Comparison of ENCODE assay signal across 8 cellular contexts in the genomic region with DNA sequence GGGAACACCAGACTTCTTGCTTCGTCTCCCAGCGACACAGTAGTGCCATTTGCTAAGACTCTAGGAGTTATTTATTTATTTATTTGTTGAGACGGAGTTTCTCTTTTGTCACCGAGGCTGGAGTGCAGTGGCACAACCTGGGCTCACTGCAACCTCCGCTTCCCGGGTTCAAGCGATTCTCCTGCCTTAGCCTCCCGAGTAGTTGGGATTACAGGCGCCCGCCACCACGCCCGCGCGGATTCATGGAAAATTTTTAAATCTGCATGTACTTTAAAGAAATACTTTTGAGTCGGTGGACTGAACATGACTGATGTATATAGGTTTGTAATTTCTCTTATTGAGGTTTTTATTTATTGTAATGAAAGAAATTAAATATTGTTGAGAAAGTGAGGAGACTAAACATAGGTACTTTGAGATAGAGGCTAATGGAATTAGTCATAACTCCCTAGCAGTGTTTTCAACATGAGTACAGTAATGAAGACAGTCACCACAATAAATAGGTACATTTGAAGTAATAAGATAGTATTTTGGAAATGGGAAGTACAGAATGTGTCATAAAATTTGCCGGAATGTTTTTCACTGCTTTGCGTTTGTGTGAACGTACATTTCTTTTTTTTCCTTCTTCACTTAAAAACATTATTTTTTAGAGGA. TPM values are rescaled to one million over a fixed set of nuclear protein-coding genes. Genes with fewer than 3 reads are reported as not detected.
DNase-seq lines count a peak whose midpoint lies in the region; ATAC-seq and TF ChIP-seq lines count a peak whose summit lies in the region.

No MANE protein-coding gene starts in this region.

- peaks cover 0 to 4% (median 0%) of the 10 kb centered on the region in 11 experiments; a peak in 6 of 22 replicates for H3K36me3 ChIP-seq in BLaER1 treated with 17β-estradiol and CSF1 and Interleukin-3, amounts not matched to agents 10 nM and 100 nM
- H3K36me3 ChIP-seq in colonic mucosa: no peaks in the 10 kb centered on the region

- H3K4me1 ChIP-seq in BLaER1 treated with 17β-estradiol and CSF1 and Interleukin-3, amounts not matched to agents 10 nM and 100 nM: peaks cover 7 to 13% (median 10%) of the 10 kb centered on the region in 10 experiments; a peak in 16 of 20 replicates
- H3K4me1 ChIP-seq in colonic mucosa: no peaks in the 10 kb centered on the region

- H3K4me3 Mint-ChIP-seq in naive B cell: peak overlapping the region; percentile 94 to 99 (median 98)

- H3K27ac Mint-ChIP-seq in naive B cell: peak overlapping the region in 5 of 6 donors; percentile 87 to 93 (median 92)

- H3K4me3 ChIP-seq in BLaER1 treated with 17β-estradiol and CSF1 and Interleukin-3, amounts not matched to agents 10 nM and 100 nM: peak overlapping the region; percentile 62 to 87 (median 82)
- peak overlapping the region; percentile 97 for H3K4me3 ChIP-seq in Jurkat, Clone E6-1 (ENCODE audit: low read length)
- peak overlapping the region; percentile 88 for H3K4me3 ChIP-seq in colonic mucosa

- intact Hi-C loops in colonic mucosa (cut with DNase I): no loop called here

- TF ChIP-seq CTCF in colonic mucosa (IDR thresholded peaks at IDR 0.05): no peak

- H3K4me1 Mint-ChIP-seq in naive B cell: peaks cover 12 to 24% (median 20%) of the 10 kb centered on the region in 3 donors

- peak overlapping the region; percentile 77 to 92 (median 88) for H3K4me2 ChIP-seq in BLaER1 treated with 17β-estradiol and CSF1 and Interleukin-3, amounts not matched to agents 10 nM and 100 nM

- no peaks in the 10 kb centered on the region for H3K36me3 Mint-ChIP-seq in naive B cell

- H3K9me3 Mint-ChIP-seq in naive B cell: peaks cover 0 to 2% (median 0%) of the 10 kb centered on the region in 7 donors

- H3K27me3 ChIP-seq in BLaER1 treated with 17β-estradiol and CSF1 and Interleukin-3, amounts not matched to agents 10 nM and 100 nM: no peaks in the 10 kb centered on the region
- H3K27me3 ChIP-seq in colonic mucosa: no peaks in the 10 kb centered on the region

- H3K27ac ChIP-seq in BLaER1 treated with 17β-estradiol and CSF1 and Interleukin-3, amounts not matched to agents 10 nM and 100 nM: peak overlapping the region; percentile 78 to 92 (median 88); a peak in 21 of 22 replicates
- peak overlapping the region; percentile 85 for H3K27ac ChIP-seq in colonic mucosa

- peaks cover 0 to 25% (median 7%) of the 10 kb centered on the region in 11 experiments; a peak in 11 of 22 replicates for H4K20me1 ChIP-seq in BLaER1 treated with 17β-estradiol and CSF1 and Interleukin-3, amounts not matched to agents 10 nM and 100 nM

- H3K9ac ChIP-seq in BLaER1 treated with 17β-estradiol and CSF1 and Interleukin-3, amounts not matched to agents 10 nM and 100 nM: peak overlapping the region; percentile 85 to 94 (median 87)
- H3K9ac ChIP-seq in colonic mucosa (ENCODE audit: low read depth in 2 of 2, low read length in 2 of 2): peak overlapping the region; percentile 78 to 94

- H3K9me3 ChIP-seq in BLaER1 treated with 17β-estradiol and CSF1 and Interleukin-3, amounts not matched to agents 10 nM and 100 nM (replicated peaks in 1 of 11): peaks cover 0 to 3% (median 0%) of the 10 kb centered on the region in 11 experiments; a peak in 2 of 22 replicates
- no peaks in the 10 kb centered on the region for H3K9me3 ChIP-seq in colonic mucosa

- DNase-seq in Jurkat, Clone E6-1 (ENCODE audit: low read depth, low spot score): no peak
- peak; percentile 23 for DNase-seq in colonic mucosa
- DNase-seq in naive B cell: no peak
- DNase-seq in NAMALWA (ENCODE audit: low spot score): no peak
- DNase-seq in NCI-H2081 (lab: John Stamatoyannopoulos, UW): no peak
- DNase-seq in AML-193 (lab: John Stamatoyannopoulos, UW): no peak

- no peak for ATAC-seq in naive B cell (ENCODE audit: low read depth in 2 of 2)
- ATAC-seq in HG03432 (IDR thresholded peaks at IDR 0.05; ENCODE audit: unreplicated experiment): no peak

- no peaks in the 10 kb centered on the region for H3K27me3 Mint-ChIP-seq in naive B cell

RNA-seq across cellular contexts. Expression of a gene that starts 1.0 kb away (rescaled TPM):
- 103 TPM for polyA plus RNA-seq in Jurkat, Clone E6-1 (2012; ENCODE audit: insufficient read depth, insufficient read length)
- 10 to 100 TPM; 33.4 to 34.9 TPM for total RNA-seq in colonic mucosa
- 10 to 100 TPM; 10.7 to 44.4 (median 19.3) TPM for polyA plus RNA-seq in naive B cell (ENCODE audit: low read depth in 6 of 6)
